ENCODE assay signal across 1 cellular context in the genomic region with DNA sequence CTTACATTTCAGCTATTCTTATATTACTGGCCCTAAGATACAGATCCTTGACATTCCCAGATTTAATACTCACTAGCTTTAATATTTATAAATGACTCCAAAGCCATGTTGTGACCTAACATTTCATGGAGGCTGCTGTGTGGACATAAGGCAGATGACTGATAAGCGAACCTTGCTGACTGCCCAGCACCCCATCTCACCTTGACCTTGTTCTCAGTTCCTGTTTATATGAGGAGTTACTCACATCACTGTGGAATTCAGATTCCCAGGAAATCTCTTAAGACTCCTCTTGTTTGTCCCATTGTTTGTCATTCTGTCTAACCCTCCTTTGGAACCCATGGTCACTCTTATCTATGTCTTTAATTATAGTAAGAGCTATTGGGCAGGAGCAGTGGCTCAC.
TF ChIP-seq lines count a peak whose summit lies in the region.

No MANE protein-coding gene starts in this region.

TF ChIP-seq in HepG2, 621 proteins besides CTCF, POLR2A, EP300 and RAD21 (continues in another document):
- TF ChIP-seq RXRA (CRISPR knock-in tag; IDR thresholded peaks at IDR 0.05) = peak; percentile 39; the same call in 1 of the 2 replicates
- peak; percentile 42; the same call in 1 of the 2 replicates for TF ChIP-seq CREM (IDR thresholded peaks at IDR 0.05)
- no peak for TF ChIP-seq CREM (CRISPR knock-in tag; IDR thresholded peaks at IDR 0.05)
- TF ChIP-seq FOXO1 (CRISPR knock-in tag; IDR thresholded peaks at IDR 0.05) = peak; percentile 73; the same call in 1 of the 2 replicates
- TF ChIP-seq, protein P1, sequence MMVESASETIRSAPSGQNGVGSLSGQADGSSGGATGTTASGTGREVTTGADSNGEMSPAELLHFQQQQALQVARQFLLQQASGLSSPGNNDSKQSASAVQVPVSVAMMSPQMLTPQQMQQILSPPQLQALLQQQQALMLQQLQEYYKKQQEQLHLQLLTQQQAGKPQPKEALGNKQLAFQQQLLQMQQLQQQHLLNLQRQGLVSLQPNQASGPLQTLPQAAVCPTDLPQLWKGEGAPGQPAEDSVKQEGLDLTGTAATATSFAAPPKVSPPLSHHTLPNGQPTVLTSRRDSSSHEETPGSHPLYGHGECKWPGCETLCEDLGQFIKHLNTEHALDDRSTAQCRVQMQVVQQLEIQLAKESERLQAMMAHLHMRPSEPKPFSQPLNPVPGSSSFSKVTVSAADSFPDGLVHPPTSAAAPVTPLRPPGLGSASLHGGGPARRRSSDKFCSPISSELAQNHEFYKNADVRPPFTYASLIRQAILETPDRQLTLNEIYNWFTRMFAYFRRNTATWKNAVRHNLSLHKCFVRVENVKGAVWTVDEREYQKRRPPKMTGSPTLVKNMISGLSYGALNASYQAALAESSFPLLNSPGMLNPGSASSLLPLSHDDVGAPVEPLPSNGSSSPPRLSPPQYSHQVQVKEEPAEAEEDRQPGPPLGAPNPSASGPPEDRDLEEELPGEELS (CRISPR knock-in tag; IDR thresholded peaks at IDR 0.05) = peak; percentile 60
- TF ChIP-seq, protein P2, sequence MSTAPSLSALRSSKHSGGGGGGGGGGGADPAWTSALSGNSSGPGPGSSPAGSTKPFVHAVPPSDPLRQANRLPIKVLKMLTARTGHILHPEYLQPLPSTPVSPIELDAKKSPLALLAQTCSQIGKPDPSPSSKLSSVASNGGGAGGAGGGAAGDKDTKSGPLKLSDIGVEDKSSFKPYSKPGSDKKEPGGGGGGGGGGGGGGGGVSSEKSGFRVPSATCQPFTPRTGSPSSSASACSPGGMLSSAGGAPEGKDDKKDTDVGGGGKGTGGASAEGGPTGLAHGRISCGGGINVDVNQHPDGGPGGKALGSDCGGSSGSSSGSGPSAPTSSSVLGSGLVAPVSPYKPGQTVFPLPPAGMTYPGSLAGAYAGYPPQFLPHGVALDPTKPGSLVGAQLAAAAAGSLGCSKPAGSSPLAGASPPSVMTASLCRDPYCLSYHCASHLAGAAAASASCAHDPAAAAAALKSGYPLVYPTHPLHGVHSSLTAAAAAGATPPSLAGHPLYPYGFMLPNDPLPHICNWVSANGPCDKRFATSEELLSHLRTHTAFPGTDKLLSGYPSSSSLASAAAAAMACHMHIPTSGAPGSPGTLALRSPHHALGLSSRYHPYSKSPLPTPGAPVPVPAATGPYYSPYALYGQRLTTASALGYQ (CRISPR knock-in tag; IDR thresholded peaks at IDR 0.05) = 0 out of 2 replicates have a peak, but pooled peaks have one; percentile 32
- TF ChIP-seq, protein P3, sequence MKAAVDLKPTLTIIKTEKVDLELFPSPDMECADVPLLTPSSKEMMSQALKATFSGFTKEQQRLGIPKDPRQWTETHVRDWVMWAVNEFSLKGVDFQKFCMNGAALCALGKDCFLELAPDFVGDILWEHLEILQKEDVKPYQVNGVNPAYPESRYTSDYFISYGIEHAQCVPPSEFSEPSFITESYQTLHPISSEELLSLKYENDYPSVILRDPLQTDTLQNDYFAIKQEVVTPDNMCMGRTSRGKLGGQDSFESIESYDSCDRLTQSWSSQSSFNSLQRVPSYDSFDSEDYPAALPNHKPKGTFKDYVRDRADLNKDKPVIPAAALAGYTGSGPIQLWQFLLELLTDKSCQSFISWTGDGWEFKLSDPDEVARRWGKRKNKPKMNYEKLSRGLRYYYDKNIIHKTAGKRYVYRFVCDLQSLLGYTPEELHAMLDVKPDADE (CRISPR knock-in tag; IDR thresholded peaks at IDR 0.05) = no peak
- TF ChIP-seq KDM1A (CRISPR knock-in tag; IDR thresholded peaks at IDR 0.05) = 0 out of 2 replicates have a peak, but pooled peaks have one; percentile 22
- TF ChIP-seq SYNCRIP (IDR thresholded peaks at IDR 0.05; ENCODE audit: insufficient read depth, low read depth, low read length) = no peak
- TF ChIP-seq, protein P4, sequence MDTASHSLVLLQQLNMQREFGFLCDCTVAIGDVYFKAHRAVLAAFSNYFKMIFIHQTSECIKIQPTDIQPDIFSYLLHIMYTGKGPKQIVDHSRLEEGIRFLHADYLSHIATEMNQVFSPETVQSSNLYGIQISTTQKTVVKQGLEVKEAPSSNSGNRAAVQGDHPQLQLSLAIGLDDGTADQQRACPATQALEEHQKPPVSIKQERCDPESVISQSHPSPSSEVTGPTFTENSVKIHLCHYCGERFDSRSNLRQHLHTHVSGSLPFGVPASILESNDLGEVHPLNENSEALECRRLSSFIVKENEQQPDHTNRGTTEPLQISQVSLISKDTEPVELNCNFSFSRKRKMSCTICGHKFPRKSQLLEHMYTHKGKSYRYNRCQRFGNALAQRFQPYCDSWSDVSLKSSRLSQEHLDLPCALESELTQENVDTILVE (CRISPR knock-in tag; IDR thresholded peaks at IDR 0.05) = peak; percentile 16; the same call in 1 of the 2 replicates
- TF ChIP-seq SMAD9 (CRISPR knock-in tag; IDR thresholded peaks at IDR 0.05) = no peak
- TF ChIP-seq, protein P5, sequence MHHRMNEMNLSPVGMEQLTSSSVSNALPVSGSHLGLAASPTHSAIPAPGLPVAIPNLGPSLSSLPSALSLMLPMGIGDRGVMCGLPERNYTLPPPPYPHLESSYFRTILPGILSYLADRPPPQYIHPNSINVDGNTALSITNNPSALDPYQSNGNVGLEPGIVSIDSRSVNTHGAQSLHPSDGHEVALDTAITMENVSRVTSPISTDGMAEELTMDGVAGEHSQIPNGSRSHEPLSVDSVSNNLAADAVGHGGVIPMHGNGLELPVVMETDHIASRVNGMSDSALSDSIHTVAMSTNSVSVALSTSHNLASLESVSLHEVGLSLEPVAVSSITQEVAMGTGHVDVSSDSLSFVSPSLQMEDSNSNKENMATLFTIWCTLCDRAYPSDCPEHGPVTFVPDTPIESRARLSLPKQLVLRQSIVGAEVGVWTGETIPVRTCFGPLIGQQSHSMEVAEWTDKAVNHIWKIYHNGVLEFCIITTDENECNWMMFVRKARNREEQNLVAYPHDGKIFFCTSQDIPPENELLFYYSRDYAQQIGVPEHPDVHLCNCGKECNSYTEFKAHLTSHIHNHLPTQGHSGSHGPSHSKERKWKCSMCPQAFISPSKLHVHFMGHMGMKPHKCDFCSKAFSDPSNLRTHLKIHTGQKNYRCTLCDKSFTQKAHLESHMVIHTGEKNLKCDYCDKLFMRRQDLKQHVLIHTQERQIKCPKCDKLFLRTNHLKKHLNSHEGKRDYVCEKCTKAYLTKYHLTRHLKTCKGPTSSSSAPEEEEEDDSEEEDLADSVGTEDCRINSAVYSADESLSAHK (CRISPR knock-in tag; IDR thresholded peaks at IDR 0.05; ENCODE audit: borderline replicate concordance) = no peak
- peak; percentile 49; the same call in 1 of the 2 replicates for TF ChIP-seq SOX5 (CRISPR knock-in tag; IDR thresholded peaks at IDR 0.05; ENCODE audit: borderline replicate concordance)
- no peak for TF ChIP-seq CEBPB (IDR thresholded peaks at IDR 0.05; ENCODE audit: borderline replicate concordance, low read depth, low read length)
- TF ChIP-seq ZFP36L2 (CRISPR knock-in tag; IDR thresholded peaks at IDR 0.05) = no peak
- peak; percentile 47; the same call in 1 of the 2 replicates for TF ChIP-seq TBX3 (IDR thresholded peaks at IDR 0.05; ENCODE audit: borderline replicate concordance)
- TF ChIP-seq BCL6 (CRISPR knock-in tag; IDR thresholded peaks at IDR 0.05) = peak; percentile 85
- TF ChIP-seq RXRB (CRISPR knock-in tag; IDR thresholded peaks at IDR 0.05; ENCODE audit: borderline replicate concordance) = peak; percentile 86
- TF ChIP-seq, protein P6, sequence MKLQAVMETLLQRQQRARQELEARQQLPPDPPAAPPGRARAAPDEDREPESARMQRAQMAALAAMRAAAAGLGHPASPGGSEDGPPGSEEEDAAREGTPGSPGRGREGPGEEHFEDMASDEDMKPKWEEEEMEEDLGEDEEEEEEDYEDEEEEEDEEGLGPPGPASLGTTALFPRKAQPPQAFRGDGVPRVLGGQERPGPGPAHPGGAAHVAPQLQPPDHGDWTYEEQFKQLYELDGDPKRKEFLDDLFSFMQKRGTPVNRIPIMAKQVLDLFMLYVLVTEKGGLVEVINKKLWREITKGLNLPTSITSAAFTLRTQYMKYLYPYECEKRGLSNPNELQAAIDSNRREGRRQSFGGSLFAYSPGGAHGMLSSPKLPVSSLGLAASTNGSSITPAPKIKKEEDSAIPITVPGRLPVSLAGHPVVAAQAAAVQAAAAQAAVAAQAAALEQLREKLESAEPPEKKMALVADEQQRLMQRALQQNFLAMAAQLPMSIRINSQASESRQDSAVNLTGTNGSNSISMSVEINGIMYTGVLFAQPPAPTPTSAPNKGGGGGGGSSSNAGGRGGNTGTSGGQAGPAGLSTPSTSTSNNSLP (IDR thresholded peaks at IDR 0.05; ENCODE audit: low read depth, low read length) = peak; percentile 57; the same call in 1 of the 2 replicates
- TF ChIP-seq ZNF709 (CRISPR knock-in tag; IDR thresholded peaks at IDR 0.05) = no peak
- TF ChIP-seq SATB2 (CRISPR knock-in tag; IDR thresholded peaks at IDR 0.05) = no peak
- peak; percentile 71 for TF ChIP-seq NR2F6 (IDR thresholded peaks at IDR 0.05)
- TF ChIP-seq NR2F6 (CRISPR knock-in tag; IDR thresholded peaks at IDR 0.05) = peak; percentile 78
- TF ChIP-seq SAP130 (CRISPR knock-in tag; IDR thresholded peaks at IDR 0.05; ENCODE audit: low read depth) = peak; percentile 27; the same call in 1 of the 2 replicates
- TF ChIP-seq SMYD3 (CRISPR knock-in tag; IDR thresholded peaks at IDR 0.05) = no peak
- peak; percentile 68 for TF ChIP-seq IRF2 (CRISPR knock-in tag; IDR thresholded peaks at IDR 0.05)
- 0 out of 2 replicates have a peak, but pooled peaks have one; percentile 45 for TF ChIP-seq ZNF788 (CRISPR knock-in tag; IDR thresholded peaks at IDR 0.05; ENCODE audit: borderline replicate concordance)
- TF ChIP-seq FOXK2 (IDR thresholded peaks at IDR 0.05) = 0 out of 2 replicates have a peak, but pooled peaks have one; percentile 14
- TF ChIP-seq GZF1 (CRISPR knock-in tag; IDR thresholded peaks at IDR 0.05) = no peak
- TF ChIP-seq MXI1 (IDR thresholded peaks at IDR 0.05; ENCODE audit: borderline replicate concordance, low read depth, low read length) = no peak
- TF ChIP-seq, protein P7, sequence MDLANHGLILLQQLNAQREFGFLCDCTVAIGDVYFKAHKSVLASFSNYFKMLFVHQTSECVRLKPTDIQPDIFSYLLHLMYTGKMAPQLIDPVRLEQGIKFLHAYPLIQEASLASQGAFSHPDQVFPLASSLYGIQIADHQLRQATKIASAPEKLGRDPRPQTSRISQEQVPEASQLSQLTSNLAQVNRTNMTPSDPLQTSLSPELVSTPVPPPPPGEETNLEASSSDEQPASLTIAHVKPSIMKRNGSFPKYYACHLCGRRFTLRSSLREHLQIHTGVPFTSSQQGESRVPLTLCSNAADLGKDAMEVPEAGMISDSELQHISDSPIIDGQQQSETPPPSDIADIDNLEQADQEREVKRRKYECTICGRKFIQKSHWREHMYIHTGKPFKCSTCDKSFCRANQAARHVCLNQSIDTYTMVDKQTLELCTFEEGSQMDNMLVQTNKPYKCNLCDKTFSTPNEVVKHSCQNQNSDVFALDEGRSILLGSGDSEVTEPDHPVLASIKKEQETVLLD (CRISPR knock-in tag; IDR thresholded peaks at IDR 0.05; ENCODE audit: low read depth) = no peak
- no peak for TF ChIP-seq ZNF777 (CRISPR knock-in tag; IDR thresholded peaks at IDR 0.05)
- 0 out of 2 replicates have a peak, but pooled peaks have one; percentile 11 for TF ChIP-seq THAP11 (CRISPR knock-in tag; IDR thresholded peaks at IDR 0.05)
- peak; percentile 13; the same call in 1 of the 2 replicates for TF ChIP-seq RCOR2 (CRISPR knock-in tag; IDR thresholded peaks at IDR 0.05)
- TF ChIP-seq, protein P8, sequence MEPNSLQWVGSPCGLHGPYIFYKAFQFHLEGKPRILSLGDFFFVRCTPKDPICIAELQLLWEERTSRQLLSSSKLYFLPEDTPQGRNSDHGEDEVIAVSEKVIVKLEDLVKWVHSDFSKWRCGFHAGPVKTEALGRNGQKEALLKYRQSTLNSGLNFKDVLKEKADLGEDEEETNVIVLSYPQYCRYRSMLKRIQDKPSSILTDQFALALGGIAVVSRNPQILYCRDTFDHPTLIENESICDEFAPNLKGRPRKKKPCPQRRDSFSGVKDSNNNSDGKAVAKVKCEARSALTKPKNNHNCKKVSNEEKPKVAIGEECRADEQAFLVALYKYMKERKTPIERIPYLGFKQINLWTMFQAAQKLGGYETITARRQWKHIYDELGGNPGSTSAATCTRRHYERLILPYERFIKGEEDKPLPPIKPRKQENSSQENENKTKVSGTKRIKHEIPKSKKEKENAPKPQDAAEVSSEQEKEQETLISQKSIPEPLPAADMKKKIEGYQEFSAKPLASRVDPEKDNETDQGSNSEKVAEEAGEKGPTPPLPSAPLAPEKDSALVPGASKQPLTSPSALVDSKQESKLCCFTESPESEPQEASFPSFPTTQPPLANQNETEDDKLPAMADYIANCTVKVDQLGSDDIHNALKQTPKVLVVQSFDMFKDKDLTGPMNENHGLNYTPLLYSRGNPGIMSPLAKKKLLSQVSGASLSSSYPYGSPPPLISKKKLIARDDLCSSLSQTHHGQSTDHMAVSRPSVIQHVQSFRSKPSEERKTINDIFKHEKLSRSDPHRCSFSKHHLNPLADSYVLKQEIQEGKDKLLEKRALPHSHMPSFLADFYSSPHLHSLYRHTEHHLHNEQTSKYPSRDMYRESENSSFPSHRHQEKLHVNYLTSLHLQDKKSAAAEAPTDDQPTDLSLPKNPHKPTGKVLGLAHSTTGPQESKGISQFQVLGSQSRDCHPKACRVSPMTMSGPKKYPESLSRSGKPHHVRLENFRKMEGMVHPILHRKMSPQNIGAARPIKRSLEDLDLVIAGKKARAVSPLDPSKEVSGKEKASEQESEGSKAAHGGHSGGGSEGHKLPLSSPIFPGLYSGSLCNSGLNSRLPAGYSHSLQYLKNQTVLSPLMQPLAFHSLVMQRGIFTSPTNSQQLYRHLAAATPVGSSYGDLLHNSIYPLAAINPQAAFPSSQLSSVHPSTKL (CRISPR knock-in tag; IDR thresholded peaks at IDR 0.05) = peak; percentile 93
- TF ChIP-seq, protein P9, sequence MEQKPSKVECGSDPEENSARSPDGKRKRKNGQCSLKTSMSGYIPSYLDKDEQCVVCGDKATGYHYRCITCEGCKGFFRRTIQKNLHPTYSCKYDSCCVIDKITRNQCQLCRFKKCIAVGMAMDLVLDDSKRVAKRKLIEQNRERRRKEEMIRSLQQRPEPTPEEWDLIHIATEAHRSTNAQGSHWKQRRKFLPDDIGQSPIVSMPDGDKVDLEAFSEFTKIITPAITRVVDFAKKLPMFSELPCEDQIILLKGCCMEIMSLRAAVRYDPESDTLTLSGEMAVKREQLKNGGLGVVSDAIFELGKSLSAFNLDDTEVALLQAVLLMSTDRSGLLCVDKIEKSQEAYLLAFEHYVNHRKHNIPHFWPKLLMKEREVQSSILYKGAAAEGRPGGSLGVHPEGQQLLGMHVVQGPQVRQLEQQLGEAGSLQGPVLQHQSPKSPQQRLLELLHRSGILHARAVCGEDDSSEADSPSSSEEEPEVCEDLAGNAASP (CRISPR knock-in tag; IDR thresholded peaks at IDR 0.05; ENCODE audit: borderline replicate concordance) = peak; percentile 66; the same call in 1 of the 2 replicates
- TF ChIP-seq, protein P10, sequence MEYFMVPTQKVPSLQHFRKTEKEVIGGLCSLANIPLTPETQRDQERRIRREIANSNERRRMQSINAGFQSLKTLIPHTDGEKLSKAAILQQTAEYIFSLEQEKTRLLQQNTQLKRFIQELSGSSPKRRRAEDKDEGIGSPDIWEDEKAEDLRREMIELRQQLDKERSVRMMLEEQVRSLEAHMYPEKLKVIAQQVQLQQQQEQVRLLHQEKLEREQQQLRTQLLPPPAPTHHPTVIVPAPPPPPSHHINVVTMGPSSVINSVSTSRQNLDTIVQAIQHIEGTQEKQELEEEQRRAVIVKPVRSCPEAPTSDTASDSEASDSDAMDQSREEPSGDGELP (IDR thresholded peaks at IDR 0.05; ENCODE audit: borderline replicate concordance, low read depth) = peak; percentile 72
